ENCODE assay signal across 1 cellular context in genomic region chr22:44723801-44724200, GRCh38.
TF ChIP-seq lines count a peak whose summit lies in the region.

No MANE protein-coding gene starts in this region.

TF ChIP-seq in IMR-90, 13 proteins besides CTCF, POLR2A, EP300 and RAD21 (continued from another document):
- TF ChIP-seq RCOR1 (IDR thresholded peaks at IDR 0.05; ENCODE audit: insufficient replicate concordance, low read length) = no peak
